ENCODE assay signal across 21 cellular contexts in the genomic region with DNA sequence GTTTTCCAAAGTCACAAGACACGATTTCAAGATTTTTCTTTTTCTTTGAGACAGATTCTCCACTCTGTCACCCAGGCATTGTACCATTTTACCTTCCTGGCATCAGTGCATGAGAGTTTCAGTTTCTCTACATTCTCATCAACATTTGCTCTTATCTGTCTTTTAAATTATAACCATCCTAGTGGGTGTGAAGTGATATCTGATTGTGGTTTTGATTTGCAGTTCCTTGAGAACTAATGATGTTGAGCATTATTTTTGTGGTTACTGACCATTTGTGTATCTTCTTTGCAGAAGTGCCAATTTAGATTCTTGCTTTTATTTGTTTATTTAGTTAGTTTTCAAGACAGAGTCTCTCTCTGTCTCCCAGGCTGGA. TPM values are rescaled to one million over a fixed set of nuclear protein-coding genes. Genes with fewer than 3 reads are reported as not detected.
DNase-seq lines count a peak whose midpoint lies in the region; ATAC-seq and TF ChIP-seq lines count a peak whose summit lies in the region.
"Had no signal": no experiment of that assay in that cellular context is flagged by ENCODE, and none has a peak within 500 bp of the region (broad histone marks: within the 10 kb centered on the region; RNA-seq: fewer than 3 reads in every experiment).

No MANE protein-coding gene starts in this region.

- H4K8ac ChIP-seq in H9 (replicated peaks; ENCODE audit: insufficient read length, low read depth, low read length), result no peak overlapping the region

- no peak for TF ChIP-seq CTCF in H9 (conservative IDR thresholded peaks at IDR 0.05)

- no peaks in the 10 kb centered on the region for H4K20me1 ChIP-seq in H9 (ENCODE audit: control insufficient read depth, insufficient read depth, insufficient read length)

- H2BK15ac ChIP-seq in H9 (ENCODE audit: low read depth, low read length), result no peak overlapping the region

- CTCF ChIA-PET in naive thymus-derived CD4-positive, alpha-beta T cell (lab: Charles Lee), result no interaction called here

- H3K14ac ChIP-seq in H9 (ENCODE audit: insufficient read depth, low read length), result no peak overlapping the region

- H4K91ac ChIP-seq in H9 (ENCODE audit: insufficient read length, low read depth, low read length), result no peak overlapping the region

- peaks cover 75% of the 10 kb centered on the region for H3K4me1 Mint-ChIP-seq in activated T-cell treated with anti-CD3 and anti-CD28 coated beads, Interleukin-2, amount 50 U/mL, for 72 hours (ENCODE audit: low read depth)
- peaks cover 36% of the 10 kb centered on the region for H3K4me1 Mint-ChIP-seq in activated T-helper 17 cell treated with anti-CD3 and anti-CD28 coated beads, Interleukin-2, amount 50 U/mL, for 72 hours
- H3K4me1 Mint-ChIP-seq in naive thymus-derived CD4-positive, alpha-beta T cell, result peaks cover 15 to 52% (median 43%) of the 10 kb centered on the region in 7 donors
- peaks cover 45 to 52% of the 10 kb centered on the region in 2 experiments for H3K4me1 Mint-ChIP-seq in H9

- no peak overlapping the region for H4K5ac ChIP-seq in H9 (ENCODE audit: insufficient read length, low read depth, low read length)

- H2AK5ac ChIP-seq in H9 (ENCODE audit: insufficient read length, low read length), result no peak overlapping the region

- H2BK20ac ChIP-seq in H9 (ENCODE audit: low read depth, low read length, poor library complexity, severe bottlenecking), result no peak overlapping the region

- H3K79me2 ChIP-seq in H9 (ENCODE audit: insufficient read depth, low read length), result no peaks in the 10 kb centered on the region

- H3K79me1 ChIP-seq in H9 (ENCODE audit: insufficient read depth, low read depth, low read length, poor library complexity, severe bottlenecking), result no peaks in the 10 kb centered on the region

- no peak overlapping the region for H3K4me3 ChIP-seq in naive thymus-derived CD4-positive, alpha-beta T cell (ENCODE audit: low read length)
- H3K4me3 ChIP-seq: GM23248, sigmoid colon had no signal

- peaks cover 13 to 25% of the 10 kb centered on the region in 2 donors for H3K4me1 ChIP-seq in naive thymus-derived CD4-positive, alpha-beta T cell (ENCODE audit: control insufficient read depth in 2 of 2, insufficient read depth in 2 of 2, low read length in 2 of 2)
- peaks cover 6% of the 10 kb centered on the region; the same call in 1 of the 2 replicates for H3K4me1 ChIP-seq in H9 (ENCODE audit: insufficient read depth, low read length)
- H3K4me1 ChIP-seq: sigmoid colon had no signal

- H3K9ac ChIP-seq in H9 (ENCODE audit: extremely low read depth, insufficient read length, low read length), result no peak overlapping the region
- H3K9ac ChIP-seq: GM23248 had no signal

- no peak for ATAC-seq in activated T-cell treated with anti-CD3 and anti-CD28 coated beads, Interleukin-2, amount 50 U/mL, for 72 hours (replicated peaks in 1 of 2)
- peak; percentile 2 for ATAC-seq in activated T-helper 17 cell treated with anti-CD3 and anti-CD28 coated beads, Interleukin-2, amount 50 U/mL, for 72 hours (replicated peaks)
- peak; percentile 55 for ATAC-seq in naive thymus-derived CD4-positive, alpha-beta T cell
- ATAC-seq in GM18520 (IDR thresholded peaks at IDR 0.05; ENCODE audit: unreplicated experiment), result no peak
- ATAC-seq: Right ventricle myocardium inferior had no signal

- intact Hi-C loops in naive thymus-derived CD4-positive, alpha-beta T cell (cut with micrococcal nuclease), result loop anchor here in 1 of 2 donors (1.0 to 2.0 kb wide), 3 partner anchors 25 to 49 kb away; no protein-coding TSS in a partner anchor

- H2AFZ ChIP-seq in H9 (ENCODE audit: low read length), result no peak overlapping the region
- H2AFZ ChIP-seq: GM23248 had no signal

- H3K4me2 ChIP-seq in H9 (ENCODE audit: insufficient read depth, insufficient read length, low read length), result no peak overlapping the region

- no peak overlapping the region for H2BK12ac ChIP-seq in H9 (ENCODE audit: insufficient read length, low read depth, low read length)

- H3K27me3 ChIP-seq in naive thymus-derived CD4-positive, alpha-beta T cell (ENCODE audit: control insufficient read depth in 2 of 2, insufficient read depth in 2 of 2, low read length in 2 of 2), result no peaks in the 10 kb centered on the region
- H3K27me3 ChIP-seq in H9 (ENCODE audit: insufficient read depth, low read length), result no peaks in the 10 kb centered on the region
- H3K27me3 ChIP-seq: sigmoid colon had no signal

- H3K18ac ChIP-seq in H9 (ENCODE audit: insufficient read length, low read depth, low read length), result no peak overlapping the region

- H2BK5ac ChIP-seq in H9 (ENCODE audit: insufficient read length, low read length), result no peak overlapping the region

- no peaks in the 10 kb centered on the region for H3K27me3 Mint-ChIP-seq in activated T-cell treated with anti-CD3 and anti-CD28 coated beads, Interleukin-2, amount 50 U/mL, for 72 hours (ENCODE audit: low read depth)
- no peaks in the 10 kb centered on the region for H3K27me3 Mint-ChIP-seq in activated T-helper 17 cell treated with anti-CD3 and anti-CD28 coated beads, Interleukin-2, amount 50 U/mL, for 72 hours
- peaks cover 0 to 5% (median 0%) of the 10 kb centered on the region in 5 donors for H3K27me3 Mint-ChIP-seq in naive thymus-derived CD4-positive, alpha-beta T cell
- H3K27me3 Mint-ChIP-seq in H9 (ENCODE audit: low read depth), result no peaks in the 10 kb centered on the region
- H3K27me3 Mint-ChIP-seq: activated naive CD8-positive, alpha-beta T cell treated with anti-CD3 and anti-CD28 coated beads, Interleukin-2, amount 10 ng/mL, durations not matched to agents 7 days and 5 days had no signal

- peaks cover 0 to 2% of the 10 kb centered on the region in 2 donors for H3K36me3 Mint-ChIP-seq in activated T-cell treated with anti-CD3 and anti-CD28 coated beads, Interleukin-2, amount 50 U/mL, for 72 hours (ENCODE audit: insufficient read depth in 2 of 2)
- H3K36me3 Mint-ChIP-seq in activated T-helper 17 cell treated with anti-CD3 and anti-CD28 coated beads, Interleukin-2, amount 50 U/mL, for 72 hours (ENCODE audit: low read depth), result no peaks in the 10 kb centered on the region
- H3K36me3 Mint-ChIP-seq in naive thymus-derived CD4-positive, alpha-beta T cell, result peaks cover 0 to 1% (median 0%) of the 10 kb centered on the region in 5 donors
- 0 out of 7 replicates have a peak, but pooled peaks cover 0 to 4% (median 0%) of the 10 kb centered on the region in 3 experiments for H3K36me3 Mint-ChIP-seq in H9 (ENCODE audit: insufficient read depth in 1 of 3, low read depth in 3 of 3)
- H3K36me3 Mint-ChIP-seq: activated naive CD8-positive, alpha-beta T cell treated with anti-CD3 and anti-CD28 coated beads, Interleukin-2, amount 10 ng/mL, durations not matched to agents 7 days and 5 days; brain had no signal

- no peak overlapping the region for H2BK120ac ChIP-seq in H9 (ENCODE audit: low read depth, low read length, poor library complexity, severe bottlenecking)

- no CpG with 5 or more reads among the region's 1 CpG for WGBS in H9 (ENCODE audit: extremely low coverage, insufficient read length, low lambda C conversion rate)

- H3K9me3 ChIP-seq in naive thymus-derived CD4-positive, alpha-beta T cell (ENCODE audit: control insufficient read depth in 2 of 3, low read length in 3 of 3), result no peaks in the 10 kb centered on the region
- H3K9me3 ChIP-seq in H9 (ENCODE audit: control insufficient read depth, low read depth, low read length), result no peaks in the 10 kb centered on the region
- H3K9me3 ChIP-seq: sigmoid colon had no signal

- H3K56ac ChIP-seq in H9 (ENCODE audit: insufficient read length, low read depth, low read length), result no peak overlapping the region

- no peaks in the 10 kb centered on the region for H3K36me3 ChIP-seq in naive thymus-derived CD4-positive, alpha-beta T cell (ENCODE audit: control insufficient read depth in 2 of 3, insufficient read depth in 3 of 3, low read length in 3 of 3)
- H3K36me3 ChIP-seq: sigmoid colon had no signal

- H3K27ac Mint-ChIP-seq in activated T-cell treated with anti-CD3 and anti-CD28 coated beads, Interleukin-2, amount 50 U/mL, for 72 hours, result peak overlapping the region; percentile 85
- peak overlapping the region; percentile 86 for H3K27ac Mint-ChIP-seq in activated T-helper 17 cell treated with anti-CD3 and anti-CD28 coated beads, Interleukin-2, amount 50 U/mL, for 72 hours
- peak overlapping the region in 2 of 9 donors; percentile 54 to 64 for H3K27ac Mint-ChIP-seq in naive thymus-derived CD4-positive, alpha-beta T cell
- no peak overlapping the region for H3K27ac Mint-ChIP-seq in H9
- H3K27ac Mint-ChIP-seq: activated naive CD8-positive, alpha-beta T cell treated with anti-CD3 and anti-CD28 coated beads, Interleukin-2, amount 10 ng/mL, durations not matched to agents 7 days and 5 days; brain had no signal

- no peaks in the 10 kb centered on the region for H3K9me3 Mint-ChIP-seq in activated T-cell treated with anti-CD3 and anti-CD28 coated beads, Interleukin-2, amount 50 U/mL, for 72 hours
- H3K9me3 Mint-ChIP-seq in activated T-helper 17 cell treated with anti-CD3 and anti-CD28 coated beads, Interleukin-2, amount 50 U/mL, for 72 hours, result no peaks in the 10 kb centered on the region
- H3K9me3 Mint-ChIP-seq in naive thymus-derived CD4-positive, alpha-beta T cell, result peaks cover 0 to 3% (median 0%) of the 10 kb centered on the region in 11 donors
- peaks cover 3 to 4% of the 10 kb centered on the region in 2 experiments; a peak in 4 of 5 replicates for H3K9me3 Mint-ChIP-seq in H9
- H3K9me3 Mint-ChIP-seq: brain had no signal

- no peak overlapping the region for H3K4ac ChIP-seq in H9 (ENCODE audit: low read depth, low read length)

- H3T11ph ChIP-seq in H9 (ENCODE audit: low read length), result no peak overlapping the region

- POLR2A ChIA-PET in naive thymus-derived CD4-positive, alpha-beta T cell (lab: Charles Lee), result no interaction called here

- no peak for DNase-seq in activated T-cell treated with anti-CD3 and anti-CD28 coated beads, Interleukin-2, amount 50 U/mL, for 72 hours
- no peak for DNase-seq in activated T-cell treated with anti-CD3 and anti-CD28 coated beads, Interleukin-2, amount 50 U/mL, for 1 hour
- peak; percentile 52 for DNase-seq in M059J (ENCODE audit: low read depth)
- no peak for DNase-seq in naive thymus-derived CD4-positive, alpha-beta T cell
- DNase-seq in H9, result no peak
- no peak for DNase-seq in SW480 (ENCODE audit: low spot score)
- DNase-seq: activated naive CD8-positive, alpha-beta T cell treated with anti-CD3 and anti-CD28 coated beads, Interleukin-2, amount 10 ng/mL, durations not matched to agents 7 days and 5 days; C1 segment of cervical spinal cord; GF-D8; GM23248; IMR-90; left cardiac atrium; NCI-H146; NCI-H748 treated with DMSO at 0.1 percent for 48 hours; sigmoid colon had no signal

- no peaks in the 10 kb centered on the region for H3K23me2 ChIP-seq in H9 (ENCODE audit: insufficient read length, low read depth, low read length, poor library complexity, severe bottlenecking)

- H3K23ac ChIP-seq in H9 (ENCODE audit: insufficient read length, low read depth, low read length), result no peak overlapping the region

- H3K4me3 Mint-ChIP-seq in activated T-cell treated with anti-CD3 and anti-CD28 coated beads, Interleukin-2, amount 50 U/mL, for 72 hours, result peak overlapping the region; percentile 72 to 81
- peak overlapping the region; percentile 49 for H3K4me3 Mint-ChIP-seq in activated T-helper 17 cell treated with anti-CD3 and anti-CD28 coated beads, Interleukin-2, amount 50 U/mL, for 72 hours
- peak overlapping the region in 2 of 10 donors; percentile 37 to 49 for H3K4me3 Mint-ChIP-seq in naive thymus-derived CD4-positive, alpha-beta T cell
- no peak overlapping the region for H3K4me3 Mint-ChIP-seq in H9
- H3K4me3 Mint-ChIP-seq: activated naive CD8-positive, alpha-beta T cell treated with anti-CD3 and anti-CD28 coated beads, Interleukin-2, amount 10 ng/mL, durations not matched to agents 7 days and 5 days; brain had no signal

- no peak overlapping the region for H3K27ac ChIP-seq in naive thymus-derived CD4-positive, alpha-beta T cell (ENCODE audit: low read depth, low read length)
- H3K27ac ChIP-seq in H9 (ENCODE audit: insufficient read length, low read depth, low read length), result no peak overlapping the region
- H3K27ac ChIP-seq: GM23248, sigmoid colon had no signal

RNA-seq across cellular contexts. Expression of a gene that starts 41.2 kb away (rescaled TPM):
- under 1 TPM in 1 of 2 donors, not detected in 1; 0.05 TPM for total RNA-seq in activated T-cell treated with anti-CD3 and anti-CD28 coated beads, Interleukin-2, amount 50 U/mL, for 72 hours
- not detected in 2 replicates for total RNA-seq in M059J (2014; rRNA removed; shearing (Covaris generic))
- not detected for total RNA-seq in activated T-helper 17 cell treated with anti-CD3 and anti-CD28 coated beads, Interleukin-2, amount 50 U/mL, for 72 hours
- not detected for total RNA-seq in naive thymus-derived CD4-positive, alpha-beta T cell
- not detected for polyA plus RNA-seq in naive thymus-derived CD4-positive, alpha-beta T cell
- total RNA-seq in H9 (2021), result not detected in 2 replicates
- total RNA-seq: activated naive CD8-positive, alpha-beta T cell treated with anti-CD3 and anti-CD28 coated beads, Interleukin-2, amount 10 ng/mL, durations not matched to agents 7 days and 5 days; fibroblast of lung; GM23248; IMR-90 had no signal
- polyA plus RNA-seq: fibroblast of lung, GM23248, IMR-90, neural cell had no signal

RNA-seq across cellular contexts. Expression of a gene that starts 46.7 kb away (rescaled TPM):
- total RNA-seq in activated T-cell treated with anti-CD3 and anti-CD28 coated beads, Interleukin-2, amount 50 U/mL, for 72 hours, result 100 to 1,000 TPM in 1 of 2 donors, 10 to 100 TPM in 1; 98.1 to 104 TPM
- total RNA-seq in M059J (2014; rRNA removed; shearing (Covaris generic)), result 0.47 and 1.2 TPM in 2 replicates
- 10 to 100 TPM; 68.0 to 77.4 TPM for total RNA-seq in activated T-helper 17 cell treated with anti-CD3 and anti-CD28 coated beads, Interleukin-2, amount 50 U/mL, for 72 hours
- 100 to 1,000 TPM; 115 to 264 (median 160) TPM for total RNA-seq in naive thymus-derived CD4-positive, alpha-beta T cell
- 100 to 1,000 TPM; 214 to 313 TPM for polyA plus RNA-seq in naive thymus-derived CD4-positive, alpha-beta T cell
- total RNA-seq in H9 (2021), result 139 and 141 TPM in 2 replicates
- total RNA-seq: GM23248 had no signal

Comparison
In these comparisons a context has a peak if more than half of its experiments do, and no peak if none do; other contexts are left out.
1. ATAC-seq: peak in activated T-helper 17 cell treated with anti-CD3 and anti-CD28 coated beads, Interleukin-2, amount 50 U/mL, for 72 hours (single experiment) and naive thymus-derived CD4-positive, alpha-beta T cell (single experiment); none in activated T-cell treated with anti-CD3 and anti-CD28 coated beads, Interleukin-2, amount 50 U/mL, for 72 hours (0 of 2) and GM18520 (single experiment).
2. H3K27ac Mint-ChIP-seq: peak in activated T-cell treated with anti-CD3 and anti-CD28 coated beads, Interleukin-2, amount 50 U/mL, for 72 hours (single experiment) and activated T-helper 17 cell treated with anti-CD3 and anti-CD28 coated beads, Interleukin-2, amount 50 U/mL, for 72 hours (single experiment); none in H9 (0 of 3).
3. H3K4me3 Mint-ChIP-seq: peak in activated T-cell treated with anti-CD3 and anti-CD28 coated beads, Interleukin-2, amount 50 U/mL, for 72 hours (2 of 2) and activated T-helper 17 cell treated with anti-CD3 and anti-CD28 coated beads, Interleukin-2, amount 50 U/mL, for 72 hours (single experiment); none in H9 (0 of 2).
4. RNA of a gene that starts 46.7 kb away (total RNA-seq): 115 to 264 TPM in naive thymus-derived CD4-positive, alpha-beta T cell, 139 to 141 TPM in H9, 98.1 to 104 TPM in activated T-cell treated with anti-CD3 and anti-CD28 coated beads, Interleukin-2, amount 50 U/mL, for 72 hours and 68.0 to 77.4 TPM in activated T-helper 17 cell treated with anti-CD3 and anti-CD28 coated beads, Interleukin-2, amount 50 U/mL, for 72 hours; 0.47 to 1.2 TPM in M059J; every median in the first group is over 10 times any median in the second.